In the genomic region with DNA sequence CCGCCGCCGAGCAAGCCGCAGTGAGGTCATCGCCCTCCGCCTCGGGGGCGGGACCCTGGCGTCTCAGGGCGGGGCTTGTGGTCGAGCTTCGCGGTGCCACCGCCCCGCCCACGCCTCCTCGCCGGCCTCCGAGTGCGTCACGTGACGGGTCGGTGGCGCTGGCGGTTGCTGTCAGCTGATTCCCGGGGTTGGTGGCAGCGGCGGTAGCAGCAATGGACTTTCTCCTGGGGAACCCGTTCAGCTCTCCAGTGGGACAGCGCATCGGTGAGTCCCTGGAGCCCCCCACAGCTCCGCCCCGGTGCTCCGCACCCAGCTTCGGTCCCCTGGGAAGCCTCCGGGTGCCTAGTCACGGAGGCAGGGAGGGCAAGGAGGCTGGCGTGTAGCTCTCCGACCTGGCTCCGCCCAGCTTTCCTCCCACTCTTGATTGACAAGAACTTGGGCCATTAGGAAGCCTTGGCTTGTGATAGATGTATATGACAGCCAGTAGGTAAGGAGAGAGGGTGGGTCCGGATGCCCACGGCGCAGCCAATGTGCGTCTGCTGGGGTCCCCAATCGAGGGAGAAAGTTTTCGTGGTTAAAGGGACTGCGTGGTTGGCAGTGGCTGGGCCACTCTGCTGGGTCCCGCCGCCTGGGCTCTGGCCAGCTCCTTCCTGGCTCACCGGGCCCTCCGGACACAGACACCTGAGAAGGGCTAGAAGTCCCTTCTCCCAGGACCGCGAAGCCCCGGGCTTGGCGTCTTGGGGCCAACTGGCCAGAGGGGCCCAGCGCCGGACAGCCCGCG, we compare ENCODE assay signal across 8 cellular contexts. TPM values are rescaled to one million over a fixed set of nuclear protein-coding genes. Genes with fewer than 3 reads are reported as not detected.
DNase-seq lines count a peak whose midpoint lies in the region; ATAC-seq and TF ChIP-seq lines count a peak whose summit lies in the region.

A gene (plus strand): TSS at position 178 of the 781 bp plus-strand sequence. CDS start 35 bp downstream, at position 213.

- H3K79me2 ChIP-seq in SK-N-SH (ENCODE audit: insufficient read depth) = peaks cover 37% of the 10 kb centered on the region; the same call in 1 of the 2 replicates

- H3K9ac ChIP-seq in SK-N-SH = peak within 1 kb of the TSS; percentile 68

- peaks cover 12 to 15% of the 10 kb centered on the region in 2 experiments; a peak in 2 of 4 replicates for H3K4me1 ChIP-seq in SK-N-SH (ENCODE audit: control insufficient read depth in 1 of 2, insufficient read depth in 2 of 2, low read depth in 1 of 2, low read length in 1 of 2)

- no peaks in the 10 kb centered on the region for H3K27me3 ChIP-seq in SK-N-SH (ENCODE audit: insufficient read depth)

- peak; percentile 93 for ATAC-seq in HG02571 (IDR thresholded peaks at IDR 0.05; ENCODE audit: unreplicated experiment)

- H4K20me1 ChIP-seq in SK-N-SH (ENCODE audit: insufficient read depth) = no peaks in the 10 kb centered on the region

- no peak for TF ChIP-seq EP300 in SK-N-SH (IDR thresholded peaks at IDR 0.05; ENCODE audit: borderline replicate concordance in 1 of 2, low read depth in 1 of 2, low read length in 1 of 2)

- DNase-seq in GM04503 (ENCODE audit: low read depth) (peak; percentile 97), NCI-H1048 (lab: John Stamatoyannopoulos, UW) (peak; percentile 88), SK-N-SH (peak; percentile 98), germinal center (ENCODE audit: low spot score) (peak; percentile 98), non-pigmented ciliary epithelial cell (ENCODE audit: low read depth) (peak; percentile 97), superior temporal gyrus (ENCODE audit: extremely low spot score) (peak; percentile 100)
- peak; percentile 98 for DNase-seq in activated naive CD4-positive, alpha-beta T cell treated with anti-CD3 and anti-CD28 coated beads, Interleukin-2, amount 50 U/mL, for 16 hours

- H3K9me2 ChIP-seq in SK-N-SH = no peaks in the 10 kb centered on the region

- peaks cover 23% of the 10 kb centered on the region for H3F3A ChIP-seq in SK-N-SH (replicated peaks; ENCODE audit: insufficient read depth)

- H2AFZ ChIP-seq in SK-N-SH (ENCODE audit: low read depth) = peak within 1 kb of the TSS; percentile 80

- peak within 1 kb of the TSS; percentile 58 to 85 for H3K4me3 ChIP-seq in SK-N-SH (ENCODE audit: low read depth in 2 of 2, low read length in 1 of 2)

- no peak for TF ChIP-seq RAD21 in SK-N-SH (IDR thresholded peaks at IDR 0.05; ENCODE audit: low read length)

- peaks cover 17 to 25% of the 10 kb centered on the region in 2 experiments for H3K36me3 ChIP-seq in SK-N-SH (replicated peaks in 1 of 2; ENCODE audit: control insufficient read depth in 1 of 2, insufficient read depth in 2 of 2, low read length in 1 of 2)

- no peaks in the 10 kb centered on the region for H3K9me3 ChIP-seq in SK-N-SH

- CTCF ChIA-PET in SK-N-SH (lab: Yijun Ruan, JAX) = interaction anchor here (0.6 to 1.6 kb wide), 6 partner anchors 8 to 1557 kb away, joined by 3 to 4 read pairs (median 3); no protein-coding TSS in a partner anchor

- POLR2A ChIA-PET in SK-N-SH (lab: Yijun Ruan, JAX) = interaction anchor here (0.6 to 1.1 kb wide), 3 partner anchors 9 to 42 kb away, joined by 3 to 6 read pairs (median 4); a partner anchor contains a TSS

- peak within 1 kb of the TSS; percentile 77 to 81 for H3K27ac ChIP-seq in SK-N-SH (ENCODE audit: low read depth in 2 of 2, low read length in 1 of 2)

- WGBS in SK-N-SH (ENCODE audit: low lambda C conversion rate) = 0% methylated on average over 10 of the region's 59 CpGs

- H3K4me2 ChIP-seq in SK-N-SH = peak within 1 kb of the TSS; percentile 84

- TF ChIP-seq CTCF in SK-N-SH (IDR thresholded peaks at IDR 0.05) = no peak

TF ChIP-seq in SK-N-SH, 30 proteins besides CTCF, POLR2A, EP300 and RAD21:
- peak; percentile 66 for TF ChIP-seq GABPA (IDR thresholded peaks at IDR 0.05; ENCODE audit: low read depth)
- no peak for TF ChIP-seq TCF12 (IDR thresholded peaks at IDR 0.05)
- TF ChIP-seq POLR2AphosphoS5 (IDR thresholded peaks at IDR 0.05; ENCODE audit: low read depth, low read length) = no peak
- TF ChIP-seq, protein P1, sequence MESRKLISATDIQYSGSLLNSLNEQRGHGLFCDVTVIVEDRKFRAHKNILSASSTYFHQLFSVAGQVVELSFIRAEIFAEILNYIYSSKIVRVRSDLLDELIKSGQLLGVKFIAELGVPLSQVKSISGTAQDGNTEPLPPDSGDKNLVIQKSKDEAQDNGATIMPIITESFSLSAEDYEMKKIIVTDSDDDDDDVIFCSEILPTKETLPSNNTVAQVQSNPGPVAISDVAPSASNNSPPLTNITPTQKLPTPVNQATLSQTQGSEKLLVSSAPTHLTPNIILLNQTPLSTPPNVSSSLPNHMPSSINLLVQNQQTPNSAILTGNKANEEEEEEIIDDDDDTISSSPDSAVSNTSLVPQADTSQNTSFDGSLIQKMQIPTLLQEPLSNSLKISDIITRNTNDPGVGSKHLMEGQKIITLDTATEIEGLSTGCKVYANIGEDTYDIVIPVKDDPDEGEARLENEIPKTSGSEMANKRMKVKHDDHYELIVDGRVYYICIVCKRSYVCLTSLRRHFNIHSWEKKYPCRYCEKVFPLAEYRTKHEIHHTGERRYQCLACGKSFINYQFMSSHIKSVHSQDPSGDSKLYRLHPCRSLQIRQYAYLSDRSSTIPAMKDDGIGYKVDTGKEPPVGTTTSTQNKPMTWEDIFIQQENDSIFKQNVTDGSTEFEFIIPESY (IDR thresholded peaks at IDR 0.05; ENCODE audit: borderline replicate concordance, low read depth) = no peak
- TF ChIP-seq, protein P2, sequence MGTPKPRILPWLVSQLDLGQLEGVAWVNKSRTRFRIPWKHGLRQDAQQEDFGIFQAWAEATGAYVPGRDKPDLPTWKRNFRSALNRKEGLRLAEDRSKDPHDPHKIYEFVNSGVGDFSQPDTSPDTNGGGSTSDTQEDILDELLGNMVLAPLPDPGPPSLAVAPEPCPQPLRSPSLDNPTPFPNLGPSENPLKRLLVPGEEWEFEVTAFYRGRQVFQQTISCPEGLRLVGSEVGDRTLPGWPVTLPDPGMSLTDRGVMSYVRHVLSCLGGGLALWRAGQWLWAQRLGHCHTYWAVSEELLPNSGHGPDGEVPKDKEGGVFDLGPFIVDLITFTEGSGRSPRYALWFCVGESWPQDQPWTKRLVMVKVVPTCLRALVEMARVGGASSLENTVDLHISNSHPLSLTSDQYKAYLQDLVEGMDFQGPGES (IDR thresholded peaks at IDR 0.05; ENCODE audit: low read depth, low read length) = peak; percentile 98
- TF ChIP-seq NRF1 (IDR thresholded peaks at IDR 0.05; ENCODE audit: low read depth, low read length) = no peak
- TF ChIP-seq SIN3A (IDR thresholded peaks at IDR 0.05; ENCODE audit: borderline replicate concordance, low read depth, low read length) = peak; percentile 70; the same call in 1 of the 2 replicates
- no peak; the same call in 1 of the 2 replicates for TF ChIP-seq TAF1 (IDR thresholded peaks at IDR 0.05; ENCODE audit: borderline replicate concordance, low read depth, low read length)
- TF ChIP-seq YY1 (IDR thresholded peaks at IDR 0.05; ENCODE audit: low read depth) = no peak
- TF ChIP-seq, protein P3, sequence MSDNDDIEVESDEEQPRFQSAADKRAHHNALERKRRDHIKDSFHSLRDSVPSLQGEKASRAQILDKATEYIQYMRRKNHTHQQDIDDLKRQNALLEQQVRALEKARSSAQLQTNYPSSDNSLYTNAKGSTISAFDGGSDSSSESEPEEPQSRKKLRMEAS (IDR thresholded peaks at IDR 0.05; ENCODE audit: low read depth) = peak; percentile 58; the same call in 1 of the 2 replicates
- 0 out of 2 replicates have a peak, but pooled peaks have one; percentile 29 for TF ChIP-seq RCOR1 (IDR thresholded peaks at IDR 0.05; ENCODE audit: low read length)
- TF ChIP-seq, protein P4, sequence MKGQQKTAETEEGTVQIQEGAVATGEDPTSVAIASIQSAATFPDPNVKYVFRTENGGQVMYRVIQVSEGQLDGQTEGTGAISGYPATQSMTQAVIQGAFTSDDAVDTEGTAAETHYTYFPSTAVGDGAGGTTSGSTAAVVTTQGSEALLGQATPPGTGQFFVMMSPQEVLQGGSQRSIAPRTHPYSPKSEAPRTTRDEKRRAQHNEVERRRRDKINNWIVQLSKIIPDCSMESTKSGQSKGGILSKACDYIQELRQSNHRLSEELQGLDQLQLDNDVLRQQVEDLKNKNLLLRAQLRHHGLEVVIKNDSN (IDR thresholded peaks at IDR 0.05; ENCODE audit: borderline replicate concordance, low read depth) = peak; percentile 99
- peak; percentile 96 for TF ChIP-seq CHD2 (IDR thresholded peaks at IDR 0.05; ENCODE audit: low read length, partially characterized antibody)
- TF ChIP-seq, protein P5, sequence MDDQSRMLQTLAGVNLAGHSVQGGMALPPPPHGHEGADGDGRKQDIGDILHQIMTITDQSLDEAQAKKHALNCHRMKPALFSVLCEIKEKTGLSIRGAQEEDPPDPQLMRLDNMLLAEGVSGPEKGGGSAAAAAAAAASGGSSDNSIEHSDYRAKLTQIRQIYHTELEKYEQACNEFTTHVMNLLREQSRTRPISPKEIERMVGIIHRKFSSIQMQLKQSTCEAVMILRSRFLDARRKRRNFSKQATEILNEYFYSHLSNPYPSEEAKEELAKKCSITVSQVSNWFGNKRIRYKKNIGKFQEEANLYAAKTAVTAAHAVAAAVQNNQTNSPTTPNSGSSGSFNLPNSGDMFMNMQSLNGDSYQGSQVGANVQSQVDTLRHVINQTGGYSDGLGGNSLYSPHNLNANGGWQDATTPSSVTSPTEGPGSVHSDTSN (IDR thresholded peaks at IDR 0.05) = peak; percentile 100
- peak; percentile 65 for TF ChIP-seq MXI1 (IDR thresholded peaks at IDR 0.05; ENCODE audit: low read depth, low read length)
- TF ChIP-seq JUND (IDR thresholded peaks at IDR 0.05) = peak; percentile 7; the same call in 1 of the 2 replicates
- no peak for TF ChIP-seq SMC3 (IDR thresholded peaks at IDR 0.05; ENCODE audit: low read depth, low read length)
- TF ChIP-seq RFX5 (IDR thresholded peaks at IDR 0.05; ENCODE audit: low read length) = 0 out of 2 replicates have a peak, but pooled peaks have one; percentile 17
- no peak for TF ChIP-seq FOXJ3 (CRISPR knock-in tag; IDR thresholded peaks at IDR 0.05)
- TF ChIP-seq, protein P6, sequence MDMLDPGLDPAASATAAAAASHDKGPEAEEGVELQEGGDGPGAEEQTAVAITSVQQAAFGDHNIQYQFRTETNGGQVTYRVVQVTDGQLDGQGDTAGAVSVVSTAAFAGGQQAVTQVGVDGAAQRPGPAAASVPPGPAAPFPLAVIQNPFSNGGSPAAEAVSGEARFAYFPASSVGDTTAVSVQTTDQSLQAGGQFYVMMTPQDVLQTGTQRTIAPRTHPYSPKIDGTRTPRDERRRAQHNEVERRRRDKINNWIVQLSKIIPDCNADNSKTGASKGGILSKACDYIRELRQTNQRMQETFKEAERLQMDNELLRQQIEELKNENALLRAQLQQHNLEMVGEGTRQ (IDR thresholded peaks at IDR 0.05; ENCODE audit: borderline replicate concordance, low read depth, low read length) = peak; percentile 95
- no peak for TF ChIP-seq ELF1 (IDR thresholded peaks at IDR 0.05)

RNA-seq across cellular contexts. Expression of the gene that starts here (rescaled TPM):
- 26.9 and 28.7 TPM in 2 replicates for polyA plus RNA-seq in SK-N-SH (2012; rRNA removed)
- polyA plus RNA-seq in SK-N-SH (2012; cell fraction: cytosol; rRNA removed) = 14.2 and 18.0 TPM in 2 replicates
- polyA plus RNA-seq in SK-N-SH (2012; cell fraction: nucleus; rRNA removed) = 36.9 and 44.0 TPM in 2 replicates

Comparison
In these comparisons a context has a peak if more than half of its experiments do, and no peak if none do; other contexts are left out.
1. Peak in every context shown above with its lines: DNase-seq, ATAC-seq, H3K4me3 ChIP-seq and H3K27ac ChIP-seq.